Comparison of ENCODE assay signal across 12 cellular contexts in the genomic region with DNA sequence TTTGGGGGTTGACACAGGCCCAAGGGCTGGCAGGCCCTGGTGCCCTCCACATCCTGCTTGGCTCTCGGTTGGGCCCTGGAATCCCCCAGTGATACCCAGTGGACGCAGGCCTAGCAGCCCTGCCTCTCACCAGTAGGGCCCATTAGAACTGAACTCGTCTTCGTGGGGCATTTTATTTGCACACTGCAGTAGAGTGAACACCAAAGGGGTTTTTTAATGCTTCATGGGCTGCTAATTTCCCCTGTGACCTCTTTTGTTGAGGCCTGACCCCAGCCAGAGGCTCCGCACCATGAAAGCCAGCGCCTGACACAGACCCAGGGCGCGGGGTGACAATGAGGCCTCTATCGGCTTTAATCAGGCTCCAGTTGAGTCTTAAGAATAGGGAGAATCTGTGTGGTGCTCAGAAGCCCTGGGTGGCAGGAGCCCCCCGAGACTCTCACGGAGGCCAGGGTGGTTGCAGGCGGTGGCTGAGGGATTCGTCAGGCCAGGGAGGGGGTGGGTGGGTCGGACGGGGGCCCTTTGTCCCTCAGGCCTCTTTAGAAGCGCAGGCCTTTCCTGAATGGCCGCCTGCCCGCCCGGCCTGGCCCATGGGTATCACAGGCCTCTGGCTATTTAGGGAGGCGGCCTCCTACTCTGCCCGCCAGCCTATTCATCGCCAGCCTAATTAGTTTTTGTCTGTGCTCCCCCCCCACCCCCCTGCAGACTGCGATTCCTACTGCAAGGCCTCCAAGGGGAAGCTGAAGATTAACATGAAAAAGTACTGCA.
"Had no signal": no experiment of that assay in that cellular context is flagged by ENCODE, and none has a peak within 500 bp of the region (broad histone marks: within the 10 kb centered on the region; RNA-seq: fewer than 3 reads in every experiment).

No MANE protein-coding gene starts in this region.

- H3K9me3 ChIP-seq: pancreas, tibial artery had no signal

- DNase-seq: activated CD4-positive, alpha-beta T cell treated with anti-CD3 and anti-CD28 coated beads, Interleukin-2, amount 50 U/mL, for 48 hours; activated naive CD4-positive, alpha-beta T cell treated with anti-CD3 and anti-CD28 coated beads for 36 hours; hypothalamus; pancreas; stimulated activated CD4-positive, alpha-beta T cell treated with anti-CD3 and anti-CD28 coated beads, Interleukin-4, amount 100 ng/mL, for 24 hours; stimulated activated naive CD4-positive, alpha-beta T cell; tibial artery had no signal

- H3K27me3 ChIP-seq: ascending aorta, pancreas, tibial artery, vagina had no signal

- ATAC-seq: activated T-helper 17 cell treated with anti-CD3 and anti-CD28 coated beads, Interleukin-2, amount 50 U/mL, for 72 hours; pancreas had no signal

- H3K4me3 ChIP-seq: ascending aorta, pancreas, skin epidermis, tibial artery, vagina had no signal

- H3K36me3 ChIP-seq: ascending aorta, pancreas, vagina had no signal

- H3K27ac ChIP-seq: pancreas, tibial artery, vagina, VCaP had no signal
